In genomic region chr12:93524386-93525133, GRCh38 we compare ENCODE assay signal across 29 cellular contexts.
"Had no signal": no experiment of that assay in that cellular context is flagged by ENCODE, and none has a peak within 500 bp of the region (broad histone marks: within the 10 kb centered on the region; RNA-seq: fewer than 3 reads in every experiment).

No MANE protein-coding gene starts in this region.

- H3K27ac Mint-ChIP-seq: activated CD4-positive, alpha-beta memory T cell treated with anti-CD3 and anti-CD28 coated beads, Interleukin-2, amount 10 ng/mL, durations not matched to agents 7 days and 5 days; activated CD4-positive, alpha-beta T cell treated with anti-CD3 and anti-CD28 coated beads, Interleukin-2, amount 10 ng/mL, durations not matched to agents 7 days and 5 days; activated naive CD4-positive, alpha-beta T cell treated with anti-CD3 and anti-CD28 coated beads, Interleukin-2, amount 10 ng/mL, durations not matched to agents 7 days and 5 days; activated naive CD8-positive, alpha-beta T cell treated with anti-CD3 and anti-CD28 coated beads, Interleukin-2, amount 10 ng/mL, durations not matched to agents 7 days and 5 days; activated T-cell treated with anti-CD3 and anti-CD28 coated beads, Interleukin-2, amount 50 U/mL, for 24 hours; brain; mesothelial cell of epicardium; naive B cell; nephron progenitor cell; stimulated activated naive CD8-positive, alpha-beta T cell treated with anti-CD3 and anti-CD28 coated beads, Interleukin-15, Interleukin-2, amounts not matched to agents 100 ng/mL and 50 ng/mL, for 24 hours; type B pancreatic cell; WTC11 had no signal

- H3K4me1 Mint-ChIP-seq: naive B cell had no signal

- H3K9me3 ChIP-seq: ascending aorta, heart right ventricle, neutrophil, vagina had no signal

- H3K4me3 Mint-ChIP-seq: activated CD4-positive, alpha-beta memory T cell treated with anti-CD3 and anti-CD28 coated beads, Interleukin-2, amount 10 ng/mL, durations not matched to agents 7 days and 5 days; activated CD4-positive, alpha-beta T cell treated with anti-CD3 and anti-CD28 coated beads, Interleukin-2, amount 10 ng/mL, durations not matched to agents 7 days and 5 days; activated naive CD4-positive, alpha-beta T cell treated with anti-CD3 and anti-CD28 coated beads, Interleukin-2, amount 10 ng/mL, durations not matched to agents 7 days and 5 days; activated naive CD8-positive, alpha-beta T cell treated with anti-CD3 and anti-CD28 coated beads, Interleukin-2, amount 10 ng/mL, durations not matched to agents 7 days and 5 days; activated T-cell treated with anti-CD3 and anti-CD28 coated beads, Interleukin-2, amount 50 U/mL, for 24 hours; brain; mesothelial cell of epicardium; nephron progenitor cell; stimulated activated naive CD8-positive, alpha-beta T cell treated with anti-CD3 and anti-CD28 coated beads, Interleukin-15, Interleukin-2, amounts not matched to agents 100 ng/mL and 50 ng/mL, for 24 hours; type B pancreatic cell; WTC11 had no signal

- H3K27me3 Mint-ChIP-seq: type B pancreatic cell had no signal

- H3K4me1 ChIP-seq: ascending aorta had no signal

- H3K27ac ChIP-seq: ascending aorta, heart right ventricle, neutrophil, skin epidermis, vagina had no signal

- H3K4me3 ChIP-seq: ascending aorta, heart right ventricle, lung, skin epidermis, vagina had no signal

- H3K9me3 Mint-ChIP-seq: activated CD4-positive, alpha-beta memory T cell treated with anti-CD3 and anti-CD28 coated beads, Interleukin-2, amount 10 ng/mL, durations not matched to agents 7 days and 5 days; activated CD4-positive, alpha-beta T cell treated with anti-CD3 and anti-CD28 coated beads, Interleukin-2, amount 10 ng/mL, durations not matched to agents 7 days and 5 days; activated naive CD8-positive, alpha-beta T cell treated with anti-CD3 and anti-CD28 coated beads, Interleukin-2, amount 10 ng/mL, durations not matched to agents 7 days and 5 days; activated T-cell treated with anti-CD3 and anti-CD28 coated beads, Interleukin-2, amount 50 U/mL, for 24 hours; brain; naive B cell; nephron progenitor cell; stimulated activated naive CD8-positive, alpha-beta T cell treated with anti-CD3 and anti-CD28 coated beads, Interleukin-15, Interleukin-2, amounts not matched to agents 100 ng/mL and 50 ng/mL, for 24 hours; type B pancreatic cell had no signal

- H3K36me3 ChIP-seq: ascending aorta, heart right ventricle, neutrophil, vagina had no signal

- H3K36me3 Mint-ChIP-seq: activated naive CD4-positive, alpha-beta T cell treated with anti-CD3 and anti-CD28 coated beads, Interleukin-2, amount 10 ng/mL, durations not matched to agents 7 days and 5 days; brain; mesothelial cell of epicardium; naive B cell; type B pancreatic cell; WTC11 had no signal

- DNase-seq: activated CD4-positive, alpha-beta T cell treated with anti-CD3 and anti-CD28 coated beads for 1 hour; activated CD8-positive, alpha-beta memory T cell treated with anti-CD3 and anti-CD28 coated beads, Interleukin-2, amount 50 U/mL, for 48 hours; activated gamma-delta T cell; activated naive CD8-positive, alpha-beta T cell treated with anti-CD3 and anti-CD28 coated beads, Interleukin-2, amount 10 ng/mL, durations not matched to agents 7 days and 5 days; activated T-cell treated with anti-CD3 and anti-CD28 coated beads, Interleukin-2, amount 50 U/mL, for 24 hours; central memory CD4-positive, alpha-beta T cell; foreskin melanocyte; heart right ventricle; kidney glomerular epithelial cell; naive B cell; stimulated activated CD4-positive, alpha-beta T cell treated with anti-CD3 and anti-CD28 coated beads, Interleukin-12 subunit alpha, Interleukin-12 subunit beta, amount 100 ng/mL, for 4 hours; stimulated activated CD4-positive, alpha-beta T cell treated with anti-CD3 and anti-CD28 coated beads, Interleukin-4, amount 100 ng/mL, for 1 hour; T1000 had no signal

- ATAC-seq: esophagus mucosa, sciatic nerve had no signal

- H3K27me3 ChIP-seq: ascending aorta, heart right ventricle, neutrophil, vagina had no signal
